In genomic region chr6:119346914-119347313, GRCh38 we compare ENCODE assay signal across 8 cellular contexts. TPM values are rescaled to one million over a fixed set of nuclear protein-coding genes. Genes with fewer than 3 reads are reported as not detected.
DNase-seq lines count a peak whose midpoint lies in the region; ATAC-seq and TF ChIP-seq lines count a peak whose summit lies in the region.

No MANE protein-coding gene starts in this region.

- no peak for TF ChIP-seq CTCF in sigmoid colon (IDR thresholded peaks at IDR 0.05)

- no peaks in the 10 kb centered on the region for H3K36me3 ChIP-seq in sigmoid colon

- no peak for TF ChIP-seq EP300 in sigmoid colon (IDR thresholded peaks at IDR 0.05)

- DNase-seq in G401 (ENCODE audit: low spot score) (peak; percentile 61), OCI-M1 (lab: John Stamatoyannopoulos, UW) (peak; percentile 55), fibroblast of peridontal ligament (ENCODE audit: extremely low read depth) (peak; percentile 40), sigmoid colon (no peak), NCI-H187 treated with DMSO at 0.1 percent for 48 hours (lab: John Stamatoyannopoulos, UW) (no peak), ecto neural progenitor cell (ENCODE audit: low spot score) (no peak)

- H3K27ac ChIP-seq in sigmoid colon = peak overlapping the region; percentile 49 to 99 (median 98)

- H3K4me3 ChIP-seq in sigmoid colon = peak overlapping the region; percentile 84 to 98 (median 92)

- in situ Hi-C loops in G401 (cut with HindIII; ENCODE audit: low sequenced_read_pairs) = no loop called here

- H3K9me3 ChIP-seq in sigmoid colon = no peaks in the 10 kb centered on the region

- ATAC-seq in HG03025 (IDR thresholded peaks at IDR 0.05; ENCODE audit: low FRiP score, unreplicated experiment) (no peak), GM19395 (IDR thresholded peaks at IDR 0.05; ENCODE audit: unreplicated experiment) (no peak)

- H3K27me3 ChIP-seq in sigmoid colon = no peaks in the 10 kb centered on the region

- TF ChIP-seq POLR2A in sigmoid colon (IDR thresholded peaks at IDR 0.05) = no peak

- peaks cover 0 to 66% (median 43%) of the 10 kb centered on the region in 4 donors for H3K4me1 ChIP-seq in sigmoid colon

- 11 to 40% methylated on average over 1 of the region's 1 CpG for WGBS in sigmoid colon, 2 donors

- intact Hi-C loops in sigmoid colon (cut with DNase I) = loop anchor here (5.0 to 10.0 kb wide), 4 partner anchors 190 to 455 kb away; partner anchors contain the start of genes ASF1A and FAM184A

RNA-seq across cellular contexts. Expression of gene MAN1A1, which starts 2.6 kb away (rescaled TPM):
- total RNA-seq in G401 (2014; rRNA removed; shearing (Covaris generic)) = not detected in 2 replicates
- 100 to 1,000 TPM in 3 of 4 donors, 10 to 100 TPM in 1; 81.9 to 143 (median 107) TPM for total RNA-seq in sigmoid colon
- polyA plus RNA-seq in sigmoid colon = 10 to 100 TPM; 10.2 to 25.7 (median 10.8) TPM

Comparison
In these comparisons a context has a peak if more than half of its experiments do, and no peak if none do; other contexts are left out.
1. DNase-seq: peak in G401 (single experiment), OCI-M1 (single experiment) and fibroblast of peridontal ligament (single experiment); none in sigmoid colon (single experiment), NCI-H187 treated with DMSO at 0.1 percent for 48 hours (single experiment) and ecto neural progenitor cell (single experiment).
2. RNA of gene MAN1A1, which starts 2.6 kb away (total RNA-seq): 81.9 to 143 TPM in sigmoid colon; not detected in G401; every median in the first group is over 10 times any median in the second.